Comparison of ENCODE assay signal across 1 cellular context in the genomic region with DNA sequence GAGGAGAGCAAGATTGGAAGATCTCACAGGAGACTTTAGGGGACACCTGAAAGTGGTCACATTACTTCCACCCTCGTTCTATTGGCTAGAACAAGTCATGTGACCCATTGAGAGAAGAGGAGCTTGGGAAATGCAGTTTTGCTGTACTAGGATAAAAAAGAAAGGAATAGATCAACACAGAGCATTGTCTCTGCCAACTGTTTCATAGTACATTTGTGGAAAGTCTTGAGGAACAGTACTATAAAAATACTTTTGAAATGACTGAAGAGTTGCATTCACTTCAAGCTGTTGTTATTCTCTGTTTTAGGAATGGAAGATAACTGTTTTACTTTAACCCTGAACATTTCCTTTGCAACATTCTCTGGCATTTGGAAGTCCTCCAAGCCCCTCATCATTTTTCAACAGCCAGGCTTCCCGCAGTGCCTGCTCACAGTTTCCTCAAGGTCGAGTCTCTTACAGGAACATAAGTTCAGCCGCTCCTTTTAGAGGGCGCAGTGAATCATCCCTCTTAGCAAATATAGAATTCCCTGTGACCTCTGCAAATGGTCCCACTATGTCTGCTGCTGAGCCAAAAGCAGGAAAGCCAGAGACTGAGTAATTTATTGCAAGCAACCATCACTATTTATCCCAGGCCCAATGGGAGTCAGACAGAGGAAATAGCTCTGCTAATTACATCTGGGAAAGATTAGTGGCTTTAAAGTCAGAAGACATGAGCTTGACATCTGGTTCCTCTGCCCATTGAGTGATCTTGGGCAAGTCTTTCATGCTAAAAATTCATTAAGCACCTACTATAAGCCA.
TF ChIP-seq lines count a peak whose summit lies in the region.

No MANE protein-coding gene starts in this region.

TF ChIP-seq in K562, 482 proteins besides CTCF, POLR2A, EP300 and RAD21 (continued from another document):
- TF ChIP-seq CBFA2T2 (conservative IDR thresholded peaks at IDR 0.05) (peak; percentile 66), MEIS2 (IDR thresholded peaks at IDR 0.05; ENCODE audit: partially characterized antibody) (no peak), KLF10 (CRISPR knock-in tag; IDR thresholded peaks at IDR 0.05) (no peak), TBL1XR1 (IDR thresholded peaks at IDR 0.05; ENCODE audit: low read length in 2 of 2) (no peak), TSC22D4 (tag; IDR thresholded peaks at IDR 0.05) (no peak), ZNF444 (CRISPR knock-in tag; IDR thresholded peaks at IDR 0.05) (no peak), KDM5B (IDR thresholded peaks at IDR 0.05; ENCODE audit: insufficient replicate concordance, low read depth, low read length) (no peak)
- TF ChIP-seq, protein P1, sequence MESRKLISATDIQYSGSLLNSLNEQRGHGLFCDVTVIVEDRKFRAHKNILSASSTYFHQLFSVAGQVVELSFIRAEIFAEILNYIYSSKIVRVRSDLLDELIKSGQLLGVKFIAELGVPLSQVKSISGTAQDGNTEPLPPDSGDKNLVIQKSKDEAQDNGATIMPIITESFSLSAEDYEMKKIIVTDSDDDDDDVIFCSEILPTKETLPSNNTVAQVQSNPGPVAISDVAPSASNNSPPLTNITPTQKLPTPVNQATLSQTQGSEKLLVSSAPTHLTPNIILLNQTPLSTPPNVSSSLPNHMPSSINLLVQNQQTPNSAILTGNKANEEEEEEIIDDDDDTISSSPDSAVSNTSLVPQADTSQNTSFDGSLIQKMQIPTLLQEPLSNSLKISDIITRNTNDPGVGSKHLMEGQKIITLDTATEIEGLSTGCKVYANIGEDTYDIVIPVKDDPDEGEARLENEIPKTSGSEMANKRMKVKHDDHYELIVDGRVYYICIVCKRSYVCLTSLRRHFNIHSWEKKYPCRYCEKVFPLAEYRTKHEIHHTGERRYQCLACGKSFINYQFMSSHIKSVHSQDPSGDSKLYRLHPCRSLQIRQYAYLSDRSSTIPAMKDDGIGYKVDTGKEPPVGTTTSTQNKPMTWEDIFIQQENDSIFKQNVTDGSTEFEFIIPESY (CRISPR knock-in tag; IDR thresholded peaks at IDR 0.05) = no peak
- TF ChIP-seq, protein P2, sequence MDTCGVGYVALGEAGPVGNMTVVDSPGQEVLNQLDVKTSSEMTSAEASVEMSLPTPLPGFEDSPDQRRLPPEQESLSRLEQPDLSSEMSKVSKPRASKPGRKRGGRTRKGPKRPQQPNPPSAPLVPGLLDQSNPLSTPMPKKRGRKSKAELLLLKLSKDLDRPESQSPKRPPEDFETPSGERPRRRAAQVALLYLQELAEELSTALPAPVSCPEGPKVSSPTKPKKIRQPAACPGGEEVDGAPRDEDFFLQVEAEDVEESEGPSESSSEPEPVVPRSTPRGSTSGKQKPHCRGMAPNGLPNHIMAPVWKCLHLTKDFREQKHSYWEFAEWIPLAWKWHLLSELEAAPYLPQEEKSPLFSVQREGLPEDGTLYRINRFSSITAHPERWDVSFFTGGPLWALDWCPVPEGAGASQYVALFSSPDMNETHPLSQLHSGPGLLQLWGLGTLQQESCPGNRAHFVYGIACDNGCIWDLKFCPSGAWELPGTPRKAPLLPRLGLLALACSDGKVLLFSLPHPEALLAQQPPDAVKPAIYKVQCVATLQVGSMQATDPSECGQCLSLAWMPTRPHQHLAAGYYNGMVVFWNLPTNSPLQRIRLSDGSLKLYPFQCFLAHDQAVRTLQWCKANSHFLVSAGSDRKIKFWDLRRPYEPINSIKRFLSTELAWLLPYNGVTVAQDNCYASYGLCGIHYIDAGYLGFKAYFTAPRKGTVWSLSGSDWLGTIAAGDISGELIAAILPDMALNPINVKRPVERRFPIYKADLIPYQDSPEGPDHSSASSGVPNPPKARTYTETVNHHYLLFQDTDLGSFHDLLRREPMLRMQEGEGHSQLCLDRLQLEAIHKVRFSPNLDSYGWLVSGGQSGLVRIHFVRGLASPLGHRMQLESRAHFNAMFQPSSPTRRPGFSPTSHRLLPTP (IDR thresholded peaks at IDR 0.05; ENCODE audit: borderline replicate concordance, extremely low read depth, insufficient read length) = no peak
- TF ChIP-seq, protein P3, sequence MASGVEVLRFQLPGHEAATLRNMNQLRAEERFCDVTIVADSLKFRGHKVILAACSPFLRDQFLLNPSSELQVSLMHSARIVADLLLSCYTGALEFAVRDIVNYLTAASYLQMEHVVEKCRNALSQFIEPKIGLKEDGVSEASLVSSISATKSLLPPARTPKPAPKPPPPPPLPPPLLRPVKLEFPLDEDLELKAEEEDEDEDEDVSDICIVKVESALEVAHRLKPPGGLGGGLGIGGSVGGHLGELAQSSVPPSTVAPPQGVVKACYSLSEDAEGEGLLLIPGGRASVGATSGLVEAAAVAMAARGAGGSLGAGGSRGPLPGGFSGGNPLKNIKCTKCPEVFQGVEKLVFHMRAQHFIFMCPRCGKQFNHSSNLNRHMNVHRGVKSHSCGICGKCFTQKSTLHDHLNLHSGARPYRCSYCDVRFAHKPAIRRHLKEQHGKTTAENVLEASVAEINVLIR (CRISPR knock-in tag; IDR thresholded peaks at IDR 0.05) = no peak
- TF ChIP-seq, protein P4, sequence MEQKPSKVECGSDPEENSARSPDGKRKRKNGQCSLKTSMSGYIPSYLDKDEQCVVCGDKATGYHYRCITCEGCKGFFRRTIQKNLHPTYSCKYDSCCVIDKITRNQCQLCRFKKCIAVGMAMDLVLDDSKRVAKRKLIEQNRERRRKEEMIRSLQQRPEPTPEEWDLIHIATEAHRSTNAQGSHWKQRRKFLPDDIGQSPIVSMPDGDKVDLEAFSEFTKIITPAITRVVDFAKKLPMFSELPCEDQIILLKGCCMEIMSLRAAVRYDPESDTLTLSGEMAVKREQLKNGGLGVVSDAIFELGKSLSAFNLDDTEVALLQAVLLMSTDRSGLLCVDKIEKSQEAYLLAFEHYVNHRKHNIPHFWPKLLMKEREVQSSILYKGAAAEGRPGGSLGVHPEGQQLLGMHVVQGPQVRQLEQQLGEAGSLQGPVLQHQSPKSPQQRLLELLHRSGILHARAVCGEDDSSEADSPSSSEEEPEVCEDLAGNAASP (IDR thresholded peaks at IDR 0.05) = no peak
TF ChIP-seq in K562: peak in this region for 14.
